ENCODE assay signal across 10 cellular contexts in genomic region chr10:43394868-43395267, GRCh38. TPM values are rescaled to one million over a fixed set of nuclear protein-coding genes. Genes with fewer than 3 reads are reported as not detected.
A peak's percentile ranks its signal among the peaks of the same experiment; 100 is the strongest.
DNase-seq lines count a peak whose midpoint lies in the region; ATAC-seq and TF ChIP-seq lines count a peak whose summit lies in the region.
"Had no signal": no experiment of that assay in that cellular context is flagged by ENCODE, and none has a peak within 500 bp of the region (broad histone marks: within the 10 kb centered on the region; RNA-seq: fewer than 3 reads in every experiment).

No MANE protein-coding gene starts in this region.

- peak overlapping the region; percentile 90 to 97 (median 94) for H3K4me3 Mint-ChIP-seq in CD4-positive, CD25-positive, alpha-beta regulatory T cell
- peak overlapping the region; percentile 92 to 97 (median 96) for H3K4me3 Mint-ChIP-seq in nephron

- H3K4me3 ChIP-seq in CD4-positive, CD25-positive, alpha-beta regulatory T cell (ENCODE audit: low read depth, low read length): peak overlapping the region; percentile 80
- H3K4me3 ChIP-seq in Jurkat, Clone E6-1 (ENCODE audit: low read length): peak overlapping the region; percentile 87
- peak overlapping the region in 2 of 3 experiments; percentile 69 to 72 for H3K4me3 ChIP-seq in mammary epithelial cell (replicated peaks in 1 of 3; ENCODE audit: insufficient read depth in 1 of 3, low read depth in 2 of 3, low read length in 3 of 3)

- in situ Hi-C loops in mammary epithelial cell (cut with MboI; ENCODE audit: low sequenced_read_pairs in 2 of 2): no loop called here

- no peak for TF ChIP-seq CTCF in mammary epithelial cell (conservative IDR thresholded peaks at IDR 0.05 in 1 of 2, IDR thresholded peaks at IDR 0.05 in 1 of 2; ENCODE audit: extremely low read depth in 1 of 2, insufficient read depth in 1 of 2, low read depth in 1 of 2, low read length in 2 of 2)
- TF ChIP-seq CTCF in nephron (IDR thresholded peaks at IDR 0.05; ENCODE audit: unreplicated experiment in 3 of 3): no peak

- peak overlapping the region; percentile 76 for H3K4me2 ChIP-seq in mammary epithelial cell (ENCODE audit: insufficient read depth, low read depth, low read length)

- peaks cover 23 to 86% (median 65%) of the 10 kb centered on the region in 4 donors for H3K4me1 Mint-ChIP-seq in CD4-positive, CD25-positive, alpha-beta regulatory T cell
- H3K4me1 Mint-ChIP-seq in nephron: peaks cover 47% of the 10 kb centered on the region

- peaks cover 78% of the 10 kb centered on the region for H3K4me1 ChIP-seq in CD4-positive, CD25-positive, alpha-beta regulatory T cell (ENCODE audit: control insufficient read depth, insufficient read depth, low read length, poor library complexity, severe bottlenecking)
- peaks cover 31% of the 10 kb centered on the region for H3K4me1 ChIP-seq in mammary epithelial cell (ENCODE audit: insufficient read depth, low read length)

- H3K9me3 Mint-ChIP-seq in CD4-positive, CD25-positive, alpha-beta regulatory T cell: no peaks in the 10 kb centered on the region
- H3K9me3 Mint-ChIP-seq in nephron: no peaks in the 10 kb centered on the region

- H4K20me1 ChIP-seq in mammary epithelial cell (ENCODE audit: insufficient read depth, low read length): peaks cover 5% of the 10 kb centered on the region

- no peak for DNase-seq in CD4-positive, CD25-positive, alpha-beta regulatory T cell
- no peak for DNase-seq in Jurkat, Clone E6-1 (ENCODE audit: low read depth, low spot score)
- no peak for DNase-seq in mammary epithelial cell
- DNase-seq in NCI-H1105 (lab: John Stamatoyannopoulos, UW): no peak
- no peak for DNase-seq in midbrain (lab: John Stamatoyannopoulos, UW)
- no peak for DNase-seq in NCI-H2107 (lab: John Stamatoyannopoulos, UW)
- DNase-seq: MV-4-11 had no signal

- peaks cover 49% of the 10 kb centered on the region for H3K36me3 ChIP-seq in CD4-positive, CD25-positive, alpha-beta regulatory T cell (ENCODE audit: control insufficient read depth, insufficient read depth, low read length)
- H3K36me3 ChIP-seq in mammary epithelial cell (ENCODE audit: insufficient read depth, low read length): peaks cover 30% of the 10 kb centered on the region

- dilution Hi-C loops in mammary epithelial cell (cut with HindIII; ENCODE audit: low sequenced_read_pairs): no loop called here

- H2AFZ ChIP-seq in mammary epithelial cell (ENCODE audit: low read depth, low read length): no peak overlapping the region

- WGBS in mammary epithelial cell (ENCODE audit: low coverage, missing lambda C conversion rate): 88% methylated on average over 6 of the region's 6 CpGs

- peaks cover 98% of the 10 kb centered on the region for H3K79me2 ChIP-seq in mammary epithelial cell (ENCODE audit: insufficient read depth, low read length)

- intact Hi-C loops in mammary epithelial cell (cut with micrococcal nuclease): loop anchor here (5.0 kb wide), 2 partner anchors 42 to 258 kb away; partner anchors contain the start of genes CSGALNACT2 and ZNF487

- peak overlapping the region; percentile 97 for H3K27ac ChIP-seq in CD4-positive, CD25-positive, alpha-beta regulatory T cell (ENCODE audit: insufficient read depth, low read length, poor library complexity, severe bottlenecking)
- H3K27ac ChIP-seq in mammary epithelial cell (ENCODE audit: insufficient read depth, low read depth, low read length): peak overlapping the region; percentile 78

- no peak for ATAC-seq in CD4-positive, CD25-positive, alpha-beta regulatory T cell (ENCODE audit: low read depth in 2 of 2)
- ATAC-seq in HG03571 (IDR thresholded peaks at IDR 0.05; ENCODE audit: unreplicated experiment): no peak

- H3K9me3 ChIP-seq in CD4-positive, CD25-positive, alpha-beta regulatory T cell (ENCODE audit: control insufficient read depth in 2 of 2, low read length in 2 of 2): no peaks in the 10 kb centered on the region
- H3K9me3 ChIP-seq in mammary epithelial cell (replicated peaks; ENCODE audit: insufficient read depth, low read length): no peaks in the 10 kb centered on the region

- H3K27me3 Mint-ChIP-seq in CD4-positive, CD25-positive, alpha-beta regulatory T cell: no peaks in the 10 kb centered on the region
- no peaks in the 10 kb centered on the region for H3K27me3 Mint-ChIP-seq in nephron (ENCODE audit: low read depth)

- no peak overlapping the region for H3K9ac ChIP-seq in mammary epithelial cell (ENCODE audit: insufficient read depth, low read length)

- peaks cover 32% of the 10 kb centered on the region for H3K36me3 Mint-ChIP-seq in CD4-positive, CD25-positive, alpha-beta regulatory T cell
- H3K36me3 Mint-ChIP-seq in nephron (ENCODE audit: low read depth): peaks cover 49% of the 10 kb centered on the region

- BruUV-seq in mammary epithelial cell (replicated peaks; lab: Mats Ljungman, UMichigan): no TSS peak

- no peaks in the 10 kb centered on the region for H3K27me3 ChIP-seq in CD4-positive, CD25-positive, alpha-beta regulatory T cell (ENCODE audit: control insufficient read depth, insufficient read depth, low read length)
- no peaks in the 10 kb centered on the region for H3K27me3 ChIP-seq in mammary epithelial cell (ENCODE audit: insufficient read depth, low read length)

- CTCF ChIA-PET in mammary epithelial cell (lab: Charles Lee; ENCODE audit: low non-redundant PET): no interaction called here

- peak overlapping the region; percentile 91 to 99 (median 97) for H3K27ac Mint-ChIP-seq in CD4-positive, CD25-positive, alpha-beta regulatory T cell
- H3K27ac Mint-ChIP-seq in nephron: peak overlapping the region; percentile 91 to 98 (median 98)

RNA-seq across cellular contexts. Expression of gene HNRNPF, which starts 14.1 kb away (rescaled TPM):
- total RNA-seq in CD4-positive, CD25-positive, alpha-beta regulatory T cell: 143 TPM
- 100 to 1,000 TPM; 293 to 350 (median 323) TPM for polyA plus RNA-seq in CD4-positive, CD25-positive, alpha-beta regulatory T cell
- 315 TPM for polyA plus RNA-seq in Jurkat, Clone E6-1 (2012; ENCODE audit: insufficient read depth, insufficient read length)
- 100 to 1,000 TPM; 149 to 228 TPM for total RNA-seq in mammary epithelial cell
- polyA plus RNA-seq in mammary epithelial cell: 254 TPM
- 176 TPM for polyA minus RNA-seq in mammary epithelial cell

RNA-seq across cellular contexts. Expression of gene FXYD4, which starts 23.4 kb away (rescaled TPM):
- total RNA-seq in CD4-positive, CD25-positive, alpha-beta regulatory T cell: not detected
- not detected for polyA plus RNA-seq in CD4-positive, CD25-positive, alpha-beta regulatory T cell
- polyA plus RNA-seq in Jurkat, Clone E6-1 (2012; ENCODE audit: insufficient read depth, insufficient read length): not detected
- total RNA-seq in mammary epithelial cell: not detected
- polyA plus RNA-seq in mammary epithelial cell: not detected
- not detected for polyA minus RNA-seq in mammary epithelial cell
- total RNA-seq: omental fat pad had no signal

RNA-seq across cellular contexts. Expression of gene ZNF487, which starts 42.0 kb away (rescaled TPM):
- 6.2 TPM for total RNA-seq in CD4-positive, CD25-positive, alpha-beta regulatory T cell
- 1 to 10 TPM; 2.5 to 6.5 (median 4.2) TPM for polyA plus RNA-seq in CD4-positive, CD25-positive, alpha-beta regulatory T cell
- polyA plus RNA-seq in Jurkat, Clone E6-1 (2012; ENCODE audit: insufficient read depth, insufficient read length): 3.0 TPM
- 1 to 10 TPM; 3.2 to 3.8 TPM for total RNA-seq in mammary epithelial cell
- 2.5 TPM for polyA plus RNA-seq in mammary epithelial cell
- polyA minus RNA-seq in mammary epithelial cell: not detected
